ENCODE assay signal across 26 cellular contexts in genomic region chr15:45373961-45374360, GRCh38.
"Had no signal": no experiment of that assay in that cellular context is flagged by ENCODE, and none has a peak within 500 bp of the region (broad histone marks: within the 10 kb centered on the region; RNA-seq: fewer than 3 reads in every experiment).

No MANE protein-coding gene starts in this region.

- H3K4me3 Mint-ChIP-seq: activated naive CD8-positive, alpha-beta T cell; brain; dendritic cell treated with granulocyte-macrophage colony-stimulating factor and Interleukin-4, amounts not matched to agents 40 ng/mL and 50 ng/mL, for 4 days; natural killer cell treated with Interleukin-12 subunit alpha and Interleukin-12 subunit beta and Interleukin-15 and Interleukin-18, amount 100 ng/mL, for 72 hours; stimulated activated effector memory CD8-positive, alpha-beta T cell treated with anti-CD3 and anti-CD28 coated beads, Interleukin-12 subunit alpha, Interleukin-12 subunit beta, amount 100 ng/mL, for 72 hours; stimulated activated naive CD8-positive, alpha-beta T cell treated with anti-CD3 and anti-CD28 coated beads, Interleukin-15, Interleukin-2, amounts not matched to agents 100 ng/mL and 50 ng/mL, for 24 hours had no signal

- H3K27ac Mint-ChIP-seq: activated naive CD8-positive, alpha-beta T cell; dendritic cell treated with granulocyte-macrophage colony-stimulating factor and Interleukin-4, amounts not matched to agents 40 ng/mL and 50 ng/mL, for 4 days; natural killer cell treated with Interleukin-12 subunit alpha and Interleukin-12 subunit beta and Interleukin-15 and Interleukin-18, amount 100 ng/mL, for 72 hours; stimulated activated effector memory CD8-positive, alpha-beta T cell treated with anti-CD3 and anti-CD28 coated beads, Interleukin-12 subunit alpha, Interleukin-12 subunit beta, amount 100 ng/mL, for 72 hours; stimulated activated naive CD8-positive, alpha-beta T cell treated with anti-CD3 and anti-CD28 coated beads, Interleukin-15, Interleukin-2, amounts not matched to agents 100 ng/mL and 50 ng/mL, for 24 hours had no signal

- H3K36me3 Mint-ChIP-seq: activated naive CD8-positive, alpha-beta T cell; natural killer cell treated with Interleukin-12 subunit alpha and Interleukin-12 subunit beta and Interleukin-15 and Interleukin-18, amount 100 ng/mL, for 72 hours; stimulated activated effector memory CD8-positive, alpha-beta T cell treated with anti-CD3 and anti-CD28 coated beads, Interleukin-12 subunit alpha, Interleukin-12 subunit beta, amount 100 ng/mL, for 72 hours had no signal

- H3K9me3 Mint-ChIP-seq: dendritic cell treated with granulocyte-macrophage colony-stimulating factor and Interleukin-4, amounts not matched to agents 40 ng/mL and 50 ng/mL, for 4 days; natural killer cell treated with Interleukin-12 subunit alpha and Interleukin-12 subunit beta and Interleukin-15 and Interleukin-18, amount 100 ng/mL, for 72 hours; stimulated activated effector memory CD8-positive, alpha-beta T cell treated with anti-CD3 and anti-CD28 coated beads, Interleukin-12 subunit alpha, Interleukin-12 subunit beta, amount 100 ng/mL, for 72 hours; stimulated activated naive CD8-positive, alpha-beta T cell treated with anti-CD3 and anti-CD28 coated beads, Interleukin-15, Interleukin-2, amounts not matched to agents 100 ng/mL and 50 ng/mL, for 24 hours had no signal

- ATAC-seq: mucosa of descending colon; natural killer cell treated with Interleukin-12 subunit alpha and Interleukin-12 subunit beta and Interleukin-15 and Interleukin-18, amount 100 ng/mL, for 72 hours; sciatic nerve; stimulated activated effector memory CD8-positive, alpha-beta T cell treated with anti-CD3 and anti-CD28 coated beads, Interleukin-12 subunit alpha, Interleukin-12 subunit beta, amount 100 ng/mL, for 72 hours had no signal

- H3K27ac ChIP-seq: cardiac muscle cell, epithelial cell of prostate, esophagus squamous epithelium, skin epidermis had no signal

- H3K4me3 ChIP-seq: cardiac muscle cell, esophagus squamous epithelium, lung, mucosa of descending colon, skin epidermis had no signal

- H3K36me3 ChIP-seq: cardiac muscle cell had no signal

- H3K9me3 ChIP-seq: esophagus squamous epithelium, mucosa of descending colon, tibial nerve had no signal

- H3K27me3 ChIP-seq: cardiac muscle cell, tibial nerve had no signal

- DNase-seq: activated CD4-positive, alpha-beta T cell treated with anti-CD3 and anti-CD28 coated beads for 4 hours; activated CD4-positive, alpha-beta T cell treated with anti-CD3 and anti-CD28 coated beads, Interleukin-2, amount 50 U/mL, for 4 hours; activated effector memory CD4-positive, alpha-beta T cell treated with Interleukin-2 at 50 U/mL for 16 hours; activated naive CD4-positive, alpha-beta T cell treated with Interleukin-2 at 50 U/mL for 16 hours; activated T-cell treated with anti-CD3 and anti-CD28 coated beads for 4 hours; aorta; effector CD4-positive, alpha-beta T cell; esophagus squamous epithelium; foreskin melanocyte; hippocampal formation; mesendoderm; mucosa of descending colon; stimulated activated CD4-positive, alpha-beta T cell treated with anti-CD3 and anti-CD28 coated beads, Interleukin-4, amount 100 ng/mL, for 24 hours; T-helper 1 cell had no signal
